8 cellular contexts compared by ENCODE assay signal in the genomic region with DNA sequence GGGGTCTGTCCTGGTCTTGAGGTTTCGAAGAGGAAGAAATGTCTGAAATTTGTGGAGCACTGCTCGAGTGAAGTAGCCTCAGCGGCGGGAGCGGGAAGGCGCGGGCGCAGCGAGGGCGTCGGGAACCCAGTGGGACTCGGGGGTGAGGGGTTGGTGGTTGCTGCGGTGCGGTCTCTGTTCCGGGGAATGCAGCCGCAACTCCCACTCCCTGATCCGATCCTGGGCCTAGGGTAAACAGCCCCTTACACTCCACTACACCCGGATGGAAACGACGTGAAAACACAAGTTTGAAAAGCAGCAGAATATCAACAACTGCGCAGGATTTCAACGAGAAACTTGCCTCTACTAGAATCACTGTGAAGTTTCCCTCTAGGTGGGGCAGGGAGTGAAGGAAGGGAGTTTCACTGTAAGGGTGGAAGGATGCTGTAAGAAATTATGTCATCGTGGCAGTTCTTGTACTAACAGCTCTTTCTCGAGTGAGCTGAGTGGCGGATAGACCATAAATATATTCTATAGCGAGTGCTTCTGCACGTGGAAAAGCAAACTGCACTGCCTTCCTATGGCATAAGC. TPM values are rescaled to one million over a fixed set of nuclear protein-coding genes. Genes with fewer than 3 reads are reported as not detected.
DNase-seq lines count a peak whose midpoint lies in the region; ATAC-seq and TF ChIP-seq lines count a peak whose summit lies in the region.

No MANE protein-coding gene starts in this region.

- H3K4me3 Mint-ChIP-seq in WTC11: no peak overlapping the region
- H3K4me3 Mint-ChIP-seq in effector memory CD8-positive, alpha-beta T cell: no peak overlapping the region

- DNase-seq in BE2C: peak; percentile 28
- peak; percentile 16 for DNase-seq in HuH-7 (ENCODE audit: low spot score)
- DNase-seq in WTC11 (ENCODE audit: low spot score): peak; percentile 35
- peak; percentile 15 to 33 (median 20) for DNase-seq in effector memory CD8-positive, alpha-beta T cell
- peak; percentile 44 for DNase-seq in midbrain (lab: John Stamatoyannopoulos, UW)
- peak in 20 of 49 donors; percentile 6 to 58 (median 18) for DNase-seq in substantia nigra (lab: John Stamatoyannopoulos, UW)
- no peak for DNase-seq in NCI-H187 (lab: John Stamatoyannopoulos, UW)

- no peak for TF ChIP-seq CTCF in BE2C (IDR thresholded peaks at IDR 0.05; ENCODE audit: low read depth, low read length)
- no peak for TF ChIP-seq CTCF in WTC11 (IDR thresholded peaks at IDR 0.05)

- peaks cover 2% of the 10 kb centered on the region for H3K4me1 ChIP-seq in BE2C

- POLR2A ChIA-PET in WTC11 (lab: Charles Lee): interaction anchor here (0.8 to 1.7 kb wide), 2 partner anchors 151 kb away, joined by 5 to 9 read pairs; no protein-coding TSS in a partner anchor

- H3K4me1 Mint-ChIP-seq in WTC11: peaks cover 19% of the 10 kb centered on the region
- H3K4me1 Mint-ChIP-seq in effector memory CD8-positive, alpha-beta T cell (ENCODE audit: low read depth in 2 of 2): peaks cover 11 to 13% of the 10 kb centered on the region in 2 donors

- no peaks in the 10 kb centered on the region for H3K36me3 Mint-ChIP-seq in WTC11
- peaks cover 36% of the 10 kb centered on the region for H3K36me3 Mint-ChIP-seq in effector memory CD8-positive, alpha-beta T cell (ENCODE audit: insufficient read depth)

- H3K9me3 ChIP-seq in BE2C: no peaks in the 10 kb centered on the region

- ATAC-seq in WTC11: 0 out of 2 replicates have a peak, but pooled peaks have one; percentile 0
- no peak for ATAC-seq in effector memory CD8-positive, alpha-beta T cell (replicated peaks)
- no peak for ATAC-seq in GM19035 (IDR thresholded peaks at IDR 0.05; ENCODE audit: unreplicated experiment)

- no peaks in the 10 kb centered on the region for H3K9me3 Mint-ChIP-seq in WTC11
- H3K9me3 Mint-ChIP-seq in effector memory CD8-positive, alpha-beta T cell: no peaks in the 10 kb centered on the region

- no peak overlapping the region for H3K27ac Mint-ChIP-seq in WTC11
- no peak overlapping the region for H3K27ac Mint-ChIP-seq in effector memory CD8-positive, alpha-beta T cell

- H3K27me3 Mint-ChIP-seq in WTC11 (ENCODE audit: low read depth): peaks cover 7% of the 10 kb centered on the region; the same call in 1 of the 2 replicates
- no peaks in the 10 kb centered on the region for H3K27me3 Mint-ChIP-seq in effector memory CD8-positive, alpha-beta T cell

- H3K27ac ChIP-seq in substantia nigra (ENCODE audit: low read depth, low read length, poor library complexity, severe bottlenecking): peak overlapping the region; percentile 79

- H3K36me3 ChIP-seq in BE2C: no peaks in the 10 kb centered on the region

- peak overlapping the region; percentile 91 for H3K4me3 ChIP-seq in BE2C (ENCODE audit: low read depth, low read length)

- H3K27me3 ChIP-seq in BE2C: no peaks in the 10 kb centered on the region; the same call in 1 of the 2 replicates

- CTCF ChIA-PET in WTC11 (lab: Charles Lee): interaction anchor here (0.5 to 1.6 kb wide), 2 partner anchors 79 to 151 kb away, joined by 3 to 13 read pairs; no protein-coding TSS in a partner anchor

TF ChIP-seq in WTC11, 78 proteins besides CTCF, POLR2A, EP300 and RAD21:
- TF ChIP-seq ATF1 (CRISPR knock-in tag; IDR thresholded peaks at IDR 0.05) (no peak), CREB1 (CRISPR knock-in tag; IDR thresholded peaks at IDR 0.05) (no peak), NFYB (CRISPR knock-in tag; conservative IDR thresholded peaks at IDR 0.05; ENCODE audit: low read depth) (no peak), ZNF671 (CRISPR knock-in tag; IDR thresholded peaks at IDR 0.05) (no peak), ZNF396 (CRISPR knock-in tag; IDR thresholded peaks at IDR 0.05; ENCODE audit: borderline replicate concordance) (no peak), GTF2I (CRISPR knock-in tag; conservative IDR thresholded peaks at IDR 0.05) (no peak), FOXK1 (CRISPR knock-in tag; IDR thresholded peaks at IDR 0.05) (no peak), ZNF232 (CRISPR knock-in tag; IDR thresholded peaks at IDR 0.05) (no peak), ZNF219 (CRISPR knock-in tag; IDR thresholded peaks at IDR 0.05; ENCODE audit: borderline replicate concordance) (no peak), ESRRA (CRISPR knock-in tag; IDR thresholded peaks at IDR 0.05; ENCODE audit: borderline replicate concordance) (no peak), ZNF121 (CRISPR knock-in tag; IDR thresholded peaks at IDR 0.05) (no peak), GRHL2 (CRISPR knock-in tag; IDR thresholded peaks at IDR 0.05; ENCODE audit: insufficient replicate concordance, severe bottlenecking) (no peak), TEAD4 (CRISPR knock-in tag; IDR thresholded peaks at IDR 0.05) (no peak)
- TF ChIP-seq, protein P1, sequence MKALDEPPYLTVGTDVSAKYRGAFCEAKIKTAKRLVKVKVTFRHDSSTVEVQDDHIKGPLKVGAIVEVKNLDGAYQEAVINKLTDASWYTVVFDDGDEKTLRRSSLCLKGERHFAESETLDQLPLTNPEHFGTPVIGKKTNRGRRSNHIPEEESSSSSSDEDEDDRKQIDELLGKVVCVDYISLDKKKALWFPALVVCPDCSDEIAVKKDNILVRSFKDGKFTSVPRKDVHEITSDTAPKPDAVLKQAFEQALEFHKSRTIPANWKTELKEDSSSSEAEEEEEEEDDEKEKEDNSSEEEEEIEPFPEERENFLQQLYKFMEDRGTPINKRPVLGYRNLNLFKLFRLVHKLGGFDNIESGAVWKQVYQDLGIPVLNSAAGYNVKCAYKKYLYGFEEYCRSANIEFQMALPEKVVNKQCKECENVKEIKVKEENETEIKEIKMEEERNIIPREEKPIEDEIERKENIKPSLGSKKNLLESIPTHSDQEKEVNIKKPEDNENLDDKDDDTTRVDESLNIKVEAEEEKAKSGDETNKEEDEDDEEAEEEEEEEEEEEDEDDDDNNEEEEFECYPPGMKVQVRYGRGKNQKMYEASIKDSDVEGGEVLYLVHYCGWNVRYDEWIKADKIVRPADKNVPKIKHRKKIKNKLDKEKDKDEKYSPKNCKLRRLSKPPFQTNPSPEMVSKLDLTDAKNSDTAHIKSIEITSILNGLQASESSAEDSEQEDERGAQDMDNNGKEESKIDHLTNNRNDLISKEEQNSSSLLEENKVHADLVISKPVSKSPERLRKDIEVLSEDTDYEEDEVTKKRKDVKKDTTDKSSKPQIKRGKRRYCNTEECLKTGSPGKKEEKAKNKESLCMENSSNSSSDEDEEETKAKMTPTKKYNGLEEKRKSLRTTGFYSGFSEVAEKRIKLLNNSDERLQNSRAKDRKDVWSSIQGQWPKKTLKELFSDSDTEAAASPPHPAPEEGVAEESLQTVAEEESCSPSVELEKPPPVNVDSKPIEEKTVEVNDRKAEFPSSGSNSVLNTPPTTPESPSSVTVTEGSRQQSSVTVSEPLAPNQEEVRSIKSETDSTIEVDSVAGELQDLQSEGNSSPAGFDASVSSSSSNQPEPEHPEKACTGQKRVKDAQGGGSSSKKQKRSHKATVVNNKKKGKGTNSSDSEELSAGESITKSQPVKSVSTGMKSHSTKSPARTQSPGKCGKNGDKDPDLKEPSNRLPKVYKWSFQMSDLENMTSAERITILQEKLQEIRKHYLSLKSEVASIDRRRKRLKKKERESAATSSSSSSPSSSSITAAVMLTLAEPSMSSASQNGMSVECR (CRISPR knock-in tag; IDR thresholded peaks at IDR 0.05; ENCODE audit: borderline replicate concordance): no peak; the same call in 1 of the 2 replicates
- TF ChIP-seq, protein P2, sequence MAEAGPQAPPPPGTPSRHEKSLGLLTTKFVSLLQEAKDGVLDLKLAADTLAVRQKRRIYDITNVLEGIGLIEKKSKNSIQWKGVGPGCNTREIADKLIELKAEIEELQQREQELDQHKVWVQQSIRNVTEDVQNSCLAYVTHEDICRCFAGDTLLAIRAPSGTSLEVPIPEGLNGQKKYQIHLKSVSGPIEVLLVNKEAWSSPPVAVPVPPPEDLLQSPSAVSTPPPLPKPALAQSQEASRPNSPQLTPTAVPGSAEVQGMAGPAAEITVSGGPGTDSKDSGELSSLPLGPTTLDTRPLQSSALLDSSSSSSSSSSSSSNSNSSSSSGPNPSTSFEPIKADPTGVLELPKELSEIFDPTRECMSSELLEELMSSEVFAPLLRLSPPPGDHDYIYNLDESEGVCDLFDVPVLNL (CRISPR knock-in tag; IDR thresholded peaks at IDR 0.05; ENCODE audit: borderline replicate concordance, low read depth): no peak

RNA-seq across cellular contexts. Expression of a gene that starts 2.0 kb away (rescaled TPM):
- 3.7 TPM for polyA plus RNA-seq in BE2C (2012; ENCODE audit: insufficient read depth, insufficient read length, low read depth)
- 7.7 to 8.5 TPM (median 8.3 TPM) in 3 replicates for total RNA-seq in WTC11 (2021)

Comparison
In these comparisons a context has a peak if more than half of its experiments do, and no peak if none do; other contexts are left out.
1. DNase-seq: peak in BE2C (single experiment), HuH-7 (single experiment), WTC11 (single experiment), effector memory CD8-positive, alpha-beta T cell (3 of 3) and midbrain (single experiment); none in NCI-H187 (0 of 2).